In genomic region chr9:78668148-78668825, GRCh38 we compare ENCODE assay signal across 18 cellular contexts.
DNase-seq lines count a peak whose midpoint lies in the region; ATAC-seq and TF ChIP-seq lines count a peak whose summit lies in the region.
"Had no signal": no experiment of that assay in that cellular context is flagged by ENCODE, and none has a peak within 500 bp of the region (broad histone marks: within the 10 kb centered on the region; RNA-seq: fewer than 3 reads in every experiment).

No MANE protein-coding gene starts in this region.

- TF ChIP-seq RAD21 in HCT116 (IDR thresholded peaks at IDR 0.05; ENCODE audit: low read depth), result no peak

- H2AFZ ChIP-seq in HCT116 (ENCODE audit: low read depth, low read length, poor library complexity, severe bottlenecking), result no peak overlapping the region
- no peak overlapping the region for H2AFZ ChIP-seq in PC-3 (ENCODE audit: low read length)
- no peak overlapping the region for H2AFZ ChIP-seq in smooth muscle cell (ENCODE audit: low read depth)

- H3K27ac ChIP-seq in HCT116 (ENCODE audit: low read depth, low read length) (no peak overlapping the region), PC-3 (ENCODE audit: low read length) (no peak overlapping the region), foreskin keratinocyte (peak overlapping the region; percentile 76), smooth muscle cell (ENCODE audit: low read depth) (peak overlapping the region; percentile 64)
- H3K27ac ChIP-seq: BLaER1 treated with 17β-estradiol and CSF1 and Interleukin-3, amounts not matched to agents 10 nM and 100 nM; lower lobe of right lung; SJSA1 had no signal

- H3K4me3 ChIP-seq in HCT116 (replicated peaks in 1 of 2; ENCODE audit: low read depth in 1 of 2, low read length in 2 of 2), result no peak overlapping the region
- H3K4me3 ChIP-seq in PC-3 (ENCODE audit: low read length), result no peak overlapping the region
- H3K4me3 ChIP-seq in smooth muscle cell, result no peak overlapping the region
- H3K4me3 ChIP-seq: BLaER1 treated with 17β-estradiol and CSF1 and Interleukin-3, amounts not matched to agents 10 nM and 100 nM; lower lobe of right lung; SJSA1 had no signal

- H4K20me1 ChIP-seq in HCT116 (ENCODE audit: insufficient read depth), result no peaks in the 10 kb centered on the region
- H4K20me1 ChIP-seq in PC-3 (ENCODE audit: low read length), result no peaks in the 10 kb centered on the region
- H4K20me1 ChIP-seq in smooth muscle cell (ENCODE audit: low read depth), result no peaks in the 10 kb centered on the region
- H4K20me1 ChIP-seq: BLaER1 treated with 17β-estradiol and CSF1 and Interleukin-3, amounts not matched to agents 10 nM and 100 nM had no signal

- POLR2A ChIA-PET in HCT116 (lab: Charles Lee) (no interaction called here), PC-3 (lab: Charles Lee; ENCODE audit: unreplicated experiment) (no interaction called here)

- WGBS in smooth muscle cell (ENCODE audit: low lambda C conversion rate), result 63% methylated on average over 4 of the region's 4 CpGs

- H3K27me3 ChIP-seq in HCT116 (ENCODE audit: insufficient read depth, low read length) (no peaks in the 10 kb centered on the region), PC-3 (ENCODE audit: low read length) (no peaks in the 10 kb centered on the region), foreskin keratinocyte (no peaks in the 10 kb centered on the region), smooth muscle cell (ENCODE audit: low read depth) (no peaks in the 10 kb centered on the region)
- H3K27me3 ChIP-seq: BLaER1 treated with 17β-estradiol and CSF1 and Interleukin-3, amounts not matched to agents 10 nM and 100 nM; SJSA1 had no signal

- no peak overlapping the region for H3K9ac ChIP-seq in HCT116 (ENCODE audit: low read length)
- no peak overlapping the region for H3K9ac ChIP-seq in PC-3 (ENCODE audit: low read length)
- H3K9ac ChIP-seq in smooth muscle cell (ENCODE audit: low read depth), result no peak overlapping the region
- H3K9ac ChIP-seq: BLaER1 treated with 17β-estradiol and CSF1 and Interleukin-3, amounts not matched to agents 10 nM and 100 nM had no signal

- no peaks in the 10 kb centered on the region for H3F3A ChIP-seq in PC-3 (ENCODE audit: low read length, unreplicated experiment)
- no peaks in the 10 kb centered on the region for H3F3A ChIP-seq in smooth muscle cell (ENCODE audit: low read depth)

- BruUV-seq in HCT116 (replicated peaks; lab: Mats Ljungman, UMichigan) (no TSS peak), PC-3 (replicated peaks; lab: Mats Ljungman, UMichigan) (no TSS peak)

- H3K4me1 ChIP-seq in HCT116 (ENCODE audit: control insufficient read depth in 1 of 2, insufficient read depth in 2 of 2, low read length in 2 of 2), result peaks cover 3 to 24% of the 10 kb centered on the region in 2 experiments; a peak in 3 of 4 replicates
- peaks cover 17% of the 10 kb centered on the region for H3K4me1 ChIP-seq in PC-3 (ENCODE audit: insufficient read depth, low read length)
- peaks cover 33% of the 10 kb centered on the region for H3K4me1 ChIP-seq in foreskin keratinocyte
- no peaks in the 10 kb centered on the region for H3K4me1 ChIP-seq in smooth muscle cell (ENCODE audit: low read depth)
- H3K4me1 ChIP-seq: lower lobe of right lung had no signal

- DNase-seq in HCT116 (ENCODE audit: low read depth, low spot score), result peak; percentile 34
- peak; percentile 69 for DNase-seq in PC-3
- peak; percentile 80 to 90 for DNase-seq in foreskin keratinocyte
- no peak for DNase-seq in smooth muscle cell (lab: John Stamatoyannopoulos, UW; ENCODE audit: unreplicated experiment)
- DNase-seq in AG20443 (ENCODE audit: low spot score), result no peak
- no peak for DNase-seq in middle frontal gyrus (ENCODE audit: extremely low spot score, low spot score)
- DNase-seq: activated CD4-positive, alpha-beta T cell treated with anti-CD3 and anti-CD28 coated beads for 36 hours; activated CD8-positive, alpha-beta memory T cell treated with anti-CD3 and anti-CD28 coated beads, Interleukin-2, amount 50 U/mL, for 4 hours; DMS 273 treated with DMSO at 0.1 percent for 48 hours; lower lobe of right lung; naive thymus-derived CD4-positive, alpha-beta T cell; NCI-H187 treated with DMSO at 0.1 percent for 48 hours; NCI-H524 treated with DMSO at 0.1 percent for 48 hours; posterior cingulate gyrus; T1000 had no signal

- CTCF ChIA-PET in HCT116 (lab: Charles Lee) (interaction anchor here (1.1 kb wide), 1 partner anchor 36 kb away, joined by 3 read pairs; no protein-coding TSS in a partner anchor), PC-3 (lab: Charles Lee) (no interaction called here)

- no peak for TF ChIP-seq POLR2A in HCT116 (IDR thresholded peaks at IDR 0.05; ENCODE audit: borderline replicate concordance, extremely low read depth, insufficient read depth, insufficient read length)

- H3K36me3 ChIP-seq in HCT116 (ENCODE audit: control insufficient read depth in 1 of 2, insufficient read depth in 2 of 2, low read length in 2 of 2) (no peaks in the 10 kb centered on the region), PC-3 (ENCODE audit: low read depth, low read length) (no peaks in the 10 kb centered on the region), smooth muscle cell (ENCODE audit: low read depth) (no peaks in the 10 kb centered on the region)
- H3K36me3 ChIP-seq: BLaER1 treated with 17β-estradiol and CSF1 and Interleukin-3, amounts not matched to agents 10 nM and 100 nM; lower lobe of right lung; SJSA1 had no signal

- no peaks in the 10 kb centered on the region for H3K79me2 ChIP-seq in HCT116 (ENCODE audit: insufficient read depth, low read length)
- no peaks in the 10 kb centered on the region for H3K79me2 ChIP-seq in PC-3 (ENCODE audit: low read length)
- no peaks in the 10 kb centered on the region for H3K79me2 ChIP-seq in smooth muscle cell (ENCODE audit: low read depth)

- ATAC-seq in HCT116, result peak; percentile 64
- ATAC-seq in PC-3, result peak; percentile 29
- ATAC-seq in foreskin keratinocyte, result peak; percentile 86
- no peak for ATAC-seq in GM19324 (IDR thresholded peaks at IDR 0.05; ENCODE audit: low FRiP score, unreplicated experiment)
- ATAC-seq: activated CD4-positive, alpha-beta T cell treated with anti-CD3 and anti-CD28 coated beads for 36 hours; lower lobe of right lung; naive thymus-derived CD4-positive, alpha-beta T cell had no signal

- H3K9me3 ChIP-seq in HCT116 (ENCODE audit: control insufficient read depth in 1 of 2, insufficient read depth in 1 of 2, low read depth in 1 of 2, low read length in 2 of 2) (no peaks in the 10 kb centered on the region), PC-3 (ENCODE audit: low read length) (no peaks in the 10 kb centered on the region), smooth muscle cell (replicated peaks; ENCODE audit: low read depth) (no peaks in the 10 kb centered on the region)
- H3K9me3 ChIP-seq: BLaER1 treated with 17β-estradiol and CSF1 and Interleukin-3, amounts not matched to agents 10 nM and 100 nM; lower lobe of right lung; SJSA1 had no signal

- RAD21 ChIA-PET in HCT116 (lab: Charles Lee; ENCODE audit: low non-redundant PET in 1 of 2, low total read pairs in 2 of 2, uncharacterized antibody in 2 of 2, unreplicated experiment in 2 of 2), result no interaction called here

- peak overlapping the region; percentile 38; the same call in 1 of the 2 replicates for H3K4me2 ChIP-seq in HCT116 (ENCODE audit: low read length)
- H3K4me2 ChIP-seq in PC-3 (ENCODE audit: low read length), result no peak overlapping the region
- no peak overlapping the region for H3K4me2 ChIP-seq in smooth muscle cell
- H3K4me2 ChIP-seq: BLaER1 treated with 17β-estradiol and CSF1 and Interleukin-3, amounts not matched to agents 10 nM and 100 nM had no signal

- intact Hi-C loops in HCT116 (cut with micrococcal nuclease), result no loop called here
- intact Hi-C loops in PC-3 (cut with micrococcal nuclease), result no loop called here

- TF ChIP-seq CTCF in HCT116 (IDR thresholded peaks at IDR 0.05 in 2 of 3, conservative IDR thresholded peaks at IDR 0.05 in 1 of 3; ENCODE audit: borderline replicate concordance in 1 of 3, insufficient read depth in 1 of 3, low read depth in 2 of 3, low read length in 2 of 3), result no peak
- no peak for TF ChIP-seq CTCF in PC-3 (conservative IDR thresholded peaks at IDR 0.05; ENCODE audit: low read depth, low read length)
- no peak for TF ChIP-seq CTCF in foreskin keratinocyte (conservative IDR thresholded peaks at IDR 0.05)
- TF ChIP-seq CTCF in smooth muscle cell (IDR thresholded peaks at IDR 0.05; ENCODE audit: borderline replicate concordance, insufficient read depth, poor library complexity, severe bottlenecking), result no peak

- H3K9me2 ChIP-seq in HCT116 (ENCODE audit: insufficient read depth), result no peaks in the 10 kb centered on the region
- H3K9me2 ChIP-seq in PC-3 (replicated peaks; ENCODE audit: low read length), result no peaks in the 10 kb centered on the region

TF ChIP-seq in HCT116, 20 proteins besides CTCF, POLR2A, EP300 and RAD21 (continues in another document):
- TF ChIP-seq ZFX (IDR thresholded peaks at IDR 0.05) (no peak), JUND (IDR thresholded peaks at IDR 0.05) (peak; percentile 90), ATF3 (IDR thresholded peaks at IDR 0.05) (peak; percentile 69), SRF (IDR thresholded peaks at IDR 0.05; ENCODE audit: low read depth) (peak; percentile 36; the same call in 1 of the 2 replicates), EZH2phosphoT487 (IDR thresholded peaks at IDR 0.05; ENCODE audit: borderline replicate concordance) (no peak), CEBPB (IDR thresholded peaks at IDR 0.05; ENCODE audit: low read depth) (0 out of 2 replicates have a peak, but pooled peaks have one; percentile 28), TCF7L2 (IDR thresholded peaks at IDR 0.05; ENCODE audit: borderline replicate concordance, extremely low read depth, insufficient read depth, insufficient read length) (peak; percentile 43), SIN3A (IDR thresholded peaks at IDR 0.05; ENCODE audit: low read depth) (0 out of 2 replicates have a peak, but pooled peaks have one; percentile 21), YY1 (IDR thresholded peaks at IDR 0.05; ENCODE audit: extremely low read depth, insufficient replicate concordance, low read depth, low read length) (no peak)

Comparison
In these comparisons a context has a peak if more than half of its experiments do, and no peak if none do; other contexts are left out.
1. DNase-seq: peak in HCT116 (single experiment), PC-3 (single experiment) and foreskin keratinocyte (2 of 2); none in smooth muscle cell (single experiment), AG20443 (single experiment) and middle frontal gyrus (single experiment).
2. H3K27ac ChIP-seq: peak in foreskin keratinocyte (single experiment) and smooth muscle cell (single experiment); none in HCT116 (single experiment) and PC-3 (single experiment).